In the genomic region with DNA sequence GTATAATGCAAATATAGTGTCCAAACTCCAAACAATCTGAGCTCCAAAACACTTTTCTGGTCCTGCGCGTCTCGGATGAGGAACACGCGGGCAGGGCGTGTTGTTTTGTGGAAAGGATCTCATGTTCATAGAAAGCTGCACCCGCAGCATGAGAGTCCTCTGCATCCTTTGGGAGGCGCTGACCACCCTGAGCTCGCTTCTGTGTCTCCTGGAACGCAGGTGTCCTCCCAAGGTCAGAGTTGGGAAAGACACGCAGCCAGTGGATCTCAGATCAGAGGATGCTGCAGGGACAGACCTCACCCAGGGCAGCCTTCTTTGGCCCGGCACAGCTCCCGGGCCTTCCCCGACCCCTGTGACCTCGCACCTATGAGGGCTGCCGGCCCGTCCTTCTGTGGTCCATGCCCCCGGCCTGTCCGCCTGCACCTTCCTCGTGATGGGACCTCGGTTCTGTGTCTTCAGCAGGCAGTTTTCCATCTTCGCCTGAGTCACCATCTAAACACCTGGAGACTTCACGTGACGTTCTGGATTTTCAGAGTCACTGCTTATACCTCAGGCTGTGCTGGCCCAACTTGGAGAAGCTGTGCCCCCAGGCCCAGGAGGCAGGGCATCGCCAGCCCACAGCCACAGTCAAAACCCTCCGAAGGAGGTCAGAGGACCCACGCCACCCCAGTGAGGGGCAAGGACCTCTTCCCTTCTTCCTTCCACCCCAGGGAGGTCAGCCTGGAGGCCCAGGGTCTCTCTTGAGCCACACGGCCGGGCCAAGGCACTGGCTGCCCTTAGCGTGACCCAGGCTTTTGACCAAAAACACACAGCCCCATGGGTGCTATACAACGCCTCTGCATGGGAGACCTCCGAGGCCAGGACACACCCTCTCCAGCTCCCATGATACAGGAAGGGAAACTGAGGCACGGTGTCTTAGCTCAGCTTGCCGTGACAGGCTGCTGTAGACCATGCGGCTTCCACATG, we compare ENCODE assay signal across 17 cellular contexts. TPM values are rescaled to one million over a fixed set of nuclear protein-coding genes. Genes with fewer than 3 reads are reported as not detected.
DNase-seq lines count a peak whose midpoint lies in the region; ATAC-seq and TF ChIP-seq lines count a peak whose summit lies in the region.
"Had no signal": no experiment of that assay in that cellular context is flagged by ENCODE, and none has a peak within 500 bp of the region (broad histone marks: within the 10 kb centered on the region; RNA-seq: fewer than 3 reads in every experiment).

No MANE protein-coding gene starts in this region.

- DNase-seq in left ventricle myocardium superior (peak; percentile 12), cardiac septum (ENCODE audit: low spot score) (no peak), RPMI7951 (ENCODE audit: low read depth) (peak; percentile 44), epithelial cell of esophagus (ENCODE audit: low read depth) (peak; percentile 28), NCI-H69 (lab: John Stamatoyannopoulos, UW) (no peak), SW 1271 (lab: John Stamatoyannopoulos, UW) (no peak)
- no peak for DNase-seq in stimulated activated CD4-positive, alpha-beta T cell treated with anti-CD3 and anti-CD28 coated beads, Interleukin-4, amount 100 ng/mL, for 1 hour
- DNase-seq: COR-L47, EL, KBM-7, NCI-H1436, NCI-H2029 treated with DMSO at 0.1 percent for 48 hours, NCI-H510A, SHP77 had no signal

- intact Hi-C loops in left ventricle myocardium superior (cut with micrococcal nuclease) = no loop called here
- intact Hi-C loops in cardiac septum (cut with DNase I) = loop anchor here (5.0 kb wide), 1 partner anchor 68 kb away; no protein-coding TSS in a partner anchor

- ATAC-seq in left ventricle myocardium superior (no peak), GM21423 (IDR thresholded peaks at IDR 0.05; ENCODE audit: unreplicated experiment) (no peak)
- ATAC-seq: SK-N-SH treated with all-trans-retinoic acid at 6 μM for 48 hours had no signal

- H3K4me3 ChIP-seq in epithelial cell of esophagus (ENCODE audit: low read length) = no peak overlapping the region
- H3K4me3 ChIP-seq: Peyer's patch had no signal

- TF ChIP-seq CTCF in epithelial cell of esophagus (IDR thresholded peaks at IDR 0.05; ENCODE audit: insufficient read depth, low read depth, low read length, missing control alignments) = no peak

RNA-seq across cellular contexts. Expression of a gene that starts 25.9 kb away (rescaled TPM):
- total RNA-seq in left ventricle myocardium superior (0.47 TPM), cardiac septum (0.78 TPM)
- 48.7 and 50.9 TPM in 2 replicates for total RNA-seq in RPMI7951 (2014; rRNA removed; shearing (Covaris generic))

RNA-seq across cellular contexts. Expression of a gene that starts 40.3 kb away (rescaled TPM):
- total RNA-seq in left ventricle myocardium superior = 64.0 TPM
- total RNA-seq in cardiac septum = 43.7 TPM
- 3.0 and 4.2 TPM in 2 replicates for total RNA-seq in RPMI7951 (2014; rRNA removed; shearing (Covaris generic))

Comparison
In these comparisons a context has a peak if more than half of its experiments do, and no peak if none do; other contexts are left out.
1. DNase-seq: peak in left ventricle myocardium superior (single experiment), RPMI7951 (single experiment) and epithelial cell of esophagus (single experiment); none in cardiac septum (single experiment), NCI-H69 (single experiment), SW 1271 (0 of 2) and stimulated activated CD4-positive, alpha-beta T cell treated with anti-CD3 and anti-CD28 coated beads, Interleukin-4, amount 100 ng/mL, for 1 hour (single experiment).
2. RNA of a gene that starts 25.9 kb away (total RNA-seq): 48.7 to 50.9 TPM in RPMI7951; 0.78 TPM in cardiac septum (single experiment) and 0.47 TPM in left ventricle myocardium superior (single experiment); every median in the first group is over 10 times any median in the second.